In the genomic region with DNA sequence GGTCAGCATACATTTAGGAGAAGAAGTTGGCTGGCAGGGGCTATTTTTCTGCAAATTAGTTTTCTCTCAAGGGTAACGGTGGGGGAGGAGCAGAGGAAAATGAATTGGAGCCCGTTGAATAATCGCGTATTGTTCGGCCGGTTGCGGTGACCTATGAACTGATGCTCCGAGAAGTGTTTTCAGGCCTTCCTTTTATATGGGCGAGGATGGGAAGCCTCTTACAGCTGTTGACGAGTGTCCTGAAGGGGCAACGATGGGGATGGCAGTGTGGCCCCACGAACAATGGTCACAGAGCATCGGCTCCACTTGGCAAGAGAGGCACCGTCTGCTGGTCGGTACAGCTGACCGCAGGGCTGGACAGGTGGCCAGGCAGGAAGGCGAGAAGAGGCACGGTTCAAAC, we compare ENCODE assay signal across 17 cellular contexts.
A peak's percentile ranks its signal among the peaks of the same experiment; 100 is the strongest.
DNase-seq lines count a peak whose midpoint lies in the region; ATAC-seq and TF ChIP-seq lines count a peak whose summit lies in the region.
"Had no signal": no experiment of that assay in that cellular context is flagged by ENCODE, and none has a peak within 500 bp of the region (broad histone marks: within the 10 kb centered on the region; RNA-seq: fewer than 3 reads in every experiment).

No MANE protein-coding gene starts in this region.

- H3K27ac Mint-ChIP-seq in HFFc6 = no peak overlapping the region
- H3K27ac Mint-ChIP-seq: activated naive CD4-positive, alpha-beta T cell treated with anti-CD3 and anti-CD28 coated beads, Interleukin-2, amount 50 U/mL, for 24 hours; CD4-positive, CD25-positive, alpha-beta regulatory T cell had no signal

- H3K9me3 Mint-ChIP-seq in HFFc6 = no peaks in the 10 kb centered on the region
- H3K9me3 Mint-ChIP-seq: activated naive CD4-positive, alpha-beta T cell treated with anti-CD3 and anti-CD28 coated beads, Interleukin-2, amount 50 U/mL, for 24 hours had no signal

- peak overlapping the region; percentile 19 for H3K4me2 ChIP-seq in skeletal muscle satellite cell (ENCODE audit: low read length)

- in situ Hi-C loops in HAP-1 (cut with MboI; ENCODE audit: low sequenced_read_pairs) = no loop called here

- H3K9ac ChIP-seq in skeletal muscle satellite cell (ENCODE audit: low read depth, low read length) = no peak overlapping the region

- no peaks in the 10 kb centered on the region for H3K36me3 ChIP-seq in muscle layer of duodenum (ENCODE audit: control insufficient read depth in 1 of 2, insufficient read depth in 2 of 2, low read length in 2 of 2)
- H3K36me3 ChIP-seq in skeletal muscle satellite cell (ENCODE audit: insufficient read depth, low read length) = no peaks in the 10 kb centered on the region
- no peaks in the 10 kb centered on the region for H3K36me3 ChIP-seq in HAP-1 (replicated peaks)

- H3K4me3 ChIP-seq in muscle layer of duodenum (ENCODE audit: low read depth in 1 of 2, low read length in 2 of 2) = peak overlapping the region; percentile 52 to 61
- no peak overlapping the region for H3K4me3 ChIP-seq in skeletal muscle satellite cell (ENCODE audit: low read length)
- no peak overlapping the region for H3K4me3 ChIP-seq in HAP-1
- H3K4me3 ChIP-seq: GM12878, K562 had no signal

- H3K4me3 Mint-ChIP-seq in HFFc6 = peak overlapping the region; percentile 47; the same call in 1 of the 2 replicates
- H3K4me3 Mint-ChIP-seq: activated naive CD4-positive, alpha-beta T cell treated with anti-CD3 and anti-CD28 coated beads, Interleukin-2, amount 50 U/mL, for 24 hours; CD4-positive, CD25-positive, alpha-beta regulatory T cell had no signal

- DNase-seq in HFFc6 (no peak), HAP-1 (ENCODE audit: low spot score in 2 of 2) (no peak), iPS-NIHi7 (ENCODE audit: extremely low spot score) (no peak), NCI-H82 treated with DMSO at 0.1 percent for 48 hours (lab: John Stamatoyannopoulos, UW; ENCODE audit: unreplicated experiment) (no peak)
- DNase-seq: activated CD4-positive, alpha-beta T cell treated with anti-CD3 and anti-CD28 coated beads for 1 hour; CD4-positive, CD25-positive, alpha-beta regulatory T cell; left colon; MM.1S; NCI-H187 had no signal

- H3K27me3 ChIP-seq in muscle layer of duodenum (ENCODE audit: low read depth, low read length) = no peaks in the 10 kb centered on the region
- H3K27me3 ChIP-seq in skeletal muscle satellite cell (ENCODE audit: control insufficient read depth, insufficient read depth, low read length) = peaks cover 33% of the 10 kb centered on the region
- no peaks in the 10 kb centered on the region for H3K27me3 ChIP-seq in HAP-1 (ENCODE audit: low read depth)
- H3K27me3 ChIP-seq: testis had no signal

- TF ChIP-seq CTCF in HFFc6 (IDR thresholded peaks at IDR 0.05) = no peak

- peaks cover 32% of the 10 kb centered on the region for H3K4me1 Mint-ChIP-seq in HFFc6 (ENCODE audit: low read depth)
- H3K4me1 Mint-ChIP-seq: activated naive CD4-positive, alpha-beta T cell treated with anti-CD3 and anti-CD28 coated beads, Interleukin-2, amount 50 U/mL, for 24 hours; CD4-positive, CD25-positive, alpha-beta regulatory T cell had no signal

- H3K36me3 Mint-ChIP-seq in HFFc6 (ENCODE audit: low read depth) = no peaks in the 10 kb centered on the region
- H3K36me3 Mint-ChIP-seq: activated naive CD4-positive, alpha-beta T cell treated with anti-CD3 and anti-CD28 coated beads, Interleukin-2, amount 50 U/mL, for 24 hours; CD4-positive, CD25-positive, alpha-beta regulatory T cell had no signal

- H3K27me3 Mint-ChIP-seq in HFFc6 (ENCODE audit: insufficient read depth) = peaks cover 8% of the 10 kb centered on the region

- H3K9me3 ChIP-seq in muscle layer of duodenum (ENCODE audit: control insufficient read depth in 1 of 2, low read length in 2 of 2) (no peaks in the 10 kb centered on the region), skeletal muscle satellite cell (replicated peaks; ENCODE audit: low read length) (no peaks in the 10 kb centered on the region), HAP-1 (no peaks in the 10 kb centered on the region)
- H3K9me3 ChIP-seq: testis had no signal

- no peak for ATAC-seq in GM21737 (IDR thresholded peaks at IDR 0.05; ENCODE audit: unreplicated experiment)
- ATAC-seq: GM12878, K562, left colon had no signal

- peak overlapping the region; percentile 62 for H3K27ac ChIP-seq in cingulate gyrus (ENCODE audit: low read depth, low read length)
- peak overlapping the region; percentile 72 for H3K27ac ChIP-seq in muscle layer of duodenum (ENCODE audit: low read length)
- H3K27ac ChIP-seq: testis had no signal

- H3K4me1 ChIP-seq in muscle layer of duodenum (ENCODE audit: control insufficient read depth in 1 of 2, insufficient read depth in 2 of 2, low read length in 2 of 2) = peaks cover 0 to 9% of the 10 kb centered on the region in 2 donors
- H3K4me1 ChIP-seq in skeletal muscle satellite cell (ENCODE audit: control insufficient read depth, insufficient read depth, low read length) = peaks cover 26% of the 10 kb centered on the region
- peaks cover 9% of the 10 kb centered on the region for H3K4me1 ChIP-seq in HAP-1

Comparison
In these comparisons a context has a peak if more than half of its experiments do, and no peak if none do; other contexts are left out.
1. H3K4me3 ChIP-seq: peak in muscle layer of duodenum (2 of 2); none in skeletal muscle satellite cell (single experiment) and HAP-1 (single experiment).